9 cellular contexts compared by ENCODE assay signal in genomic region chr1:206256935-206257334, GRCh38. TPM values are rescaled to one million over a fixed set of nuclear protein-coding genes. Genes with fewer than 3 reads are reported as not detected.
DNase-seq lines count a peak whose midpoint lies in the region; ATAC-seq lines count a peak whose summit lies in the region.
"Not testable (repeated sequence)": the region's sequence is repeated elsewhere in the genome, so short reads cannot be mapped to it uniquely, and the experiment has no call there.
"Had no signal": no experiment of that assay in that cellular context is flagged by ENCODE, and none has a peak within 500 bp of the region (broad histone marks: within the 10 kb centered on the region; RNA-seq: fewer than 3 reads in every experiment).

No MANE protein-coding gene starts in this region.

- ATAC-seq in GM18519 (IDR thresholded peaks at IDR 0.05; ENCODE audit: low FRiP score, unreplicated experiment), result peak; percentile 74
- peak; percentile 88 for ATAC-seq in GM19372 (IDR thresholded peaks at IDR 0.05; ENCODE audit: low read depth, unreplicated experiment)
- peak; percentile 90 for ATAC-seq in GM21528 (IDR thresholded peaks at IDR 0.05; ENCODE audit: low FRiP score, unreplicated experiment)
- ATAC-seq in HG02840 (IDR thresholded peaks at IDR 0.05; ENCODE audit: low FRiP score, unreplicated experiment), result peak; percentile 89
- ATAC-seq in HG03139 (IDR thresholded peaks at IDR 0.05; ENCODE audit: unreplicated experiment), result peak; percentile 71
- ATAC-seq in HG03571 (IDR thresholded peaks at IDR 0.05; ENCODE audit: unreplicated experiment), result peak; percentile 84
- peak; percentile 90 for ATAC-seq in activated T-helper 17 cell treated with anti-CD3 and anti-CD28 coated beads, Interleukin-2, amount 50 U/mL, for 72 hours (replicated peaks)
- ATAC-seq in stimulated activated naive CD8-positive, alpha-beta T cell treated with anti-CD3 and anti-CD28 coated beads, Interleukin-15, Interleukin-2, amounts not matched to agents 100 U/mL and 50 U/mL, for 24 hours, result peak; percentile 92

- not testable (repeated sequence) for H3K27me3 Mint-ChIP-seq in activated T-helper 17 cell treated with anti-CD3 and anti-CD28 coated beads, Interleukin-2, amount 50 U/mL, for 72 hours

- H3K27ac Mint-ChIP-seq in activated T-helper 17 cell treated with anti-CD3 and anti-CD28 coated beads, Interleukin-2, amount 50 U/mL, for 72 hours, result not testable (repeated sequence)

- H3K4me1 Mint-ChIP-seq in activated T-helper 17 cell treated with anti-CD3 and anti-CD28 coated beads, Interleukin-2, amount 50 U/mL, for 72 hours, result not testable (repeated sequence)

- H3K9me3 Mint-ChIP-seq in activated T-helper 17 cell treated with anti-CD3 and anti-CD28 coated beads, Interleukin-2, amount 50 U/mL, for 72 hours, result not testable (repeated sequence)

- not testable (repeated sequence) for H3K4me3 Mint-ChIP-seq in activated T-helper 17 cell treated with anti-CD3 and anti-CD28 coated beads, Interleukin-2, amount 50 U/mL, for 72 hours

- DNase-seq in stimulated activated naive CD8-positive, alpha-beta T cell treated with anti-CD3 and anti-CD28 coated beads, Interleukin-15, Interleukin-2, amounts not matched to agents 100 U/mL and 50 U/mL, for 24 hours, result not testable (repeated sequence)

- H3K36me3 Mint-ChIP-seq in activated T-helper 17 cell treated with anti-CD3 and anti-CD28 coated beads, Interleukin-2, amount 50 U/mL, for 72 hours (ENCODE audit: low read depth), result not testable (repeated sequence)

RNA-seq across cellular contexts. Expression of gene SRGAP2, which starts 53.6 kb away (rescaled TPM):
- 10 to 100 TPM; 45.8 to 59.7 TPM for total RNA-seq in activated T-helper 17 cell treated with anti-CD3 and anti-CD28 coated beads, Interleukin-2, amount 50 U/mL, for 72 hours

RNA-seq across cellular contexts. Expression of gene FAM72A, which starts 54.3 kb away (rescaled TPM):
- total RNA-seq in activated T-helper 17 cell treated with anti-CD3 and anti-CD28 coated beads, Interleukin-2, amount 50 U/mL, for 72 hours, result 10 to 100 TPM; 16.6 to 22.7 TPM
- total RNA-seq: ureter had no signal
